8 cellular contexts compared by ENCODE assay signal in genomic region chr4:60805500-60806313, GRCh38.
DNase-seq lines count a peak whose midpoint lies in the region; ATAC-seq and TF ChIP-seq lines count a peak whose summit lies in the region.

No MANE protein-coding gene starts in this region.

- no peaks in the 10 kb centered on the region for H3K9me3 Mint-ChIP-seq in chondrocyte (ENCODE audit: low read depth)

- no peaks in the 10 kb centered on the region for H3K4me1 ChIP-seq in osteoblast (ENCODE audit: insufficient read depth, low read length)

- no peak overlapping the region for H3K27ac Mint-ChIP-seq in chondrocyte (ENCODE audit: unreplicated experiment)

- H3K27ac ChIP-seq in osteoblast (ENCODE audit: low read depth, low read length): no peak overlapping the region

- no peaks in the 10 kb centered on the region for H3K27me3 Mint-ChIP-seq in chondrocyte (ENCODE audit: low read depth)

- no peaks in the 10 kb centered on the region for H3K79me2 ChIP-seq in osteoblast (ENCODE audit: insufficient read depth, low read length)

- in situ Hi-C loops in ACHN (cut with HindIII; ENCODE audit: low pct_ligation_motif_present, low pct_unique_long_range_greater_than_20kb, low sequenced_read_pairs): no loop called here

- TF ChIP-seq CTCF in chondrocyte (IDR thresholded peaks at IDR 0.05) (peak; percentile 86), osteoblast (IDR thresholded peaks at IDR 0.05; ENCODE audit: extremely low read depth, low read depth, low read length) (peak; percentile 37)

- no peaks in the 10 kb centered on the region for H3K36me3 Mint-ChIP-seq in chondrocyte (ENCODE audit: low read depth)

- ATAC-seq in GM21390 (IDR thresholded peaks at IDR 0.05; ENCODE audit: unreplicated experiment): peak; percentile 57
- ATAC-seq in HG03045 (IDR thresholded peaks at IDR 0.05; ENCODE audit: unreplicated experiment): no peak
- no peak for ATAC-seq in HG02571 (IDR thresholded peaks at IDR 0.05; ENCODE audit: unreplicated experiment)

- no peaks in the 10 kb centered on the region for H3K36me3 ChIP-seq in osteoblast (ENCODE audit: insufficient read depth, low read length)

- H3K4me1 Mint-ChIP-seq in chondrocyte (ENCODE audit: low read depth): no peaks in the 10 kb centered on the region

- H3K9me3 ChIP-seq in osteoblast (ENCODE audit: low read depth, low read length): no peaks in the 10 kb centered on the region

- DNase-seq in ACHN (peak; percentile 45), NCI-H446 treated with DMSO at 0.1 percent for 48 hours (lab: John Stamatoyannopoulos, UW) (peak; percentile 28), chondrocyte (ENCODE audit: low spot score) (no peak), osteoblast (ENCODE audit: insufficient read length, low spot score, missing footprints) (no peak), C1 segment of cervical spinal cord (lab: John Stamatoyannopoulos, UW) (no peak)

- no peak overlapping the region for H2AFZ ChIP-seq in osteoblast (ENCODE audit: low read length)

- H4K20me1 ChIP-seq in osteoblast (ENCODE audit: insufficient read depth, low read length): no peaks in the 10 kb centered on the region

- no peak overlapping the region for H3K4me3 Mint-ChIP-seq in chondrocyte (ENCODE audit: unreplicated experiment)

- no peak overlapping the region for H3K4me3 ChIP-seq in osteoblast (ENCODE audit: insufficient read depth, low read length)

- H3K4me2 ChIP-seq in osteoblast (ENCODE audit: insufficient read depth, low read length): no peak overlapping the region

- no peaks in the 10 kb centered on the region for H3K27me3 ChIP-seq in osteoblast (ENCODE audit: insufficient read depth, low read length)

Comparison
In these comparisons a context has a peak if more than half of its experiments do, and no peak if none do; other contexts are left out.
1. DNase-seq: peak in ACHN (single experiment) and NCI-H446 treated with DMSO at 0.1 percent for 48 hours (single experiment); none in chondrocyte (single experiment), osteoblast (single experiment) and C1 segment of cervical spinal cord (0 of 14).